In the genomic region with DNA sequence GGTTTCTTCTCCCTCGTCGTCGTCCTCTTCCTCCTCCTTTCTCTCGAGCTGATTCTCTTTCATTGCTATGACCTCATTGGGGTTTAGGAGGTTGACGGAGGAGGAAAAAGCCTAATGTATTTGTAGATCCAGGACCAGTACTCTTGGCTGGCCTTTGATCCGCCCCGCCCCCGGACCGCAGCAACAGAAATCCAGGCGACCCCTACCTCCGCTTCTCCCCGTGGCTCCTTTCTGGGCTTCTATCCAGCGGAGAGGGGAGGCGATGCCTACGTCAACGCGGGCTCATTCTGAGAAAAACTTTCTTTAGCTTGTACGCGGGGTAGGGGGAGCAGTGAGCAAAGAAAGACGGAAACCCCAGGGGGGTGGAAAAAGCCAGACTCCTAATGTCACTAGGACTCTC, we compare ENCODE assay signal across 10 cellular contexts. TPM values are rescaled to one million over a fixed set of nuclear protein-coding genes. Genes with fewer than 3 reads are reported as not detected.
DNase-seq lines count a peak whose midpoint lies in the region; ATAC-seq and TF ChIP-seq lines count a peak whose summit lies in the region.
"Had no signal": no experiment of that assay in that cellular context is flagged by ENCODE, and none has a peak within 500 bp of the region (broad histone marks: within the 10 kb centered on the region; RNA-seq: fewer than 3 reads in every experiment).

Gene TMEM196 (minus strand): TSS at position 257 of the 400 bp plus-strand sequence. CDS start 921 bp downstream, outside the sequence.

- no peaks in the 10 kb centered on the region for H3K79me2 ChIP-seq in mammary epithelial cell (ENCODE audit: insufficient read depth, low read length)

- in situ Hi-C loops in mammary epithelial cell (cut with MboI; ENCODE audit: low sequenced_read_pairs in 2 of 2), result no loop called here

- CTCF ChIA-PET in mammary epithelial cell (lab: Charles Lee; ENCODE audit: low non-redundant PET), result no interaction called here

- H3K4me1 Mint-ChIP-seq in activated T-helper 2 cell treated with anti-CD3 and anti-CD28 coated beads, Interferon-gamma antibody, Interleukin-2, Interleukin-4, amounts not matched to agents 10 μg/mL and 5 μg/mL and 100 μg/mL, durations not matched to agents 14 hours and 24 hours and 36 hours (ENCODE audit: low read depth), result peaks cover 5% of the 10 kb centered on the region

- no peak within 1 kb of the TSS for H3K9ac ChIP-seq in mammary epithelial cell (ENCODE audit: insufficient read depth, low read length)

- H3K27ac ChIP-seq in mammary epithelial cell (ENCODE audit: insufficient read depth, low read depth, low read length), result no peak within 1 kb of the TSS
- H3K27ac ChIP-seq: HL-60 had no signal

- peaks cover 6% of the 10 kb centered on the region for H3K4me1 ChIP-seq in mammary epithelial cell (ENCODE audit: insufficient read depth, low read length)

- no peaks in the 10 kb centered on the region for H3K36me3 ChIP-seq in mammary epithelial cell (ENCODE audit: insufficient read depth, low read length)
- H3K36me3 ChIP-seq in kidney epithelial cell (ENCODE audit: control insufficient read depth, insufficient read depth, low read length), result no peaks in the 10 kb centered on the region

- TF ChIP-seq CTCF in mammary epithelial cell (conservative IDR thresholded peaks at IDR 0.05 in 1 of 2, IDR thresholded peaks at IDR 0.05 in 1 of 2; ENCODE audit: extremely low read depth in 1 of 2, insufficient read depth in 1 of 2, low read depth in 1 of 2, low read length in 2 of 2) (no peak), kidney epithelial cell (IDR thresholded peaks at IDR 0.05; ENCODE audit: insufficient read depth, low read length, poor library complexity, severe bottlenecking) (no peak)

- intact Hi-C loops in mammary epithelial cell (cut with micrococcal nuclease), result no loop called here
- intact Hi-C loops in activated T-helper 2 cell treated with anti-CD3 and anti-CD28 coated beads, Interferon-gamma antibody, Interleukin-2, Interleukin-4, amounts not matched to agents 10 μg/mL and 5 μg/mL and 100 μg/mL, durations not matched to agents 14 hours and 24 hours and 36 hours (cut with micrococcal nuclease), result loop anchor here (10.0 kb wide), 2 partner anchors 659 to 1011 kb away; partner anchors contain the start of genes SP8 and TWIST1

- no peaks in the 10 kb centered on the region for H3K9me3 Mint-ChIP-seq in activated T-helper 2 cell treated with anti-CD3 and anti-CD28 coated beads, Interferon-gamma antibody, Interleukin-2, Interleukin-4, amounts not matched to agents 10 μg/mL and 5 μg/mL and 100 μg/mL, durations not matched to agents 14 hours and 24 hours and 36 hours

- no peaks in the 10 kb centered on the region for H3K36me3 Mint-ChIP-seq in activated T-helper 2 cell treated with anti-CD3 and anti-CD28 coated beads, Interferon-gamma antibody, Interleukin-2, Interleukin-4, amounts not matched to agents 10 μg/mL and 5 μg/mL and 100 μg/mL, durations not matched to agents 14 hours and 24 hours and 36 hours (ENCODE audit: low read depth)

- peak within 1 kb of the TSS; percentile 81 for H3K4me2 ChIP-seq in mammary epithelial cell (ENCODE audit: insufficient read depth, low read depth, low read length)

- H3K27ac Mint-ChIP-seq in activated T-helper 2 cell treated with anti-CD3 and anti-CD28 coated beads, Interferon-gamma antibody, Interleukin-2, Interleukin-4, amounts not matched to agents 10 μg/mL and 5 μg/mL and 100 μg/mL, durations not matched to agents 14 hours and 24 hours and 36 hours, result no peak within 1 kb of the TSS
- H3K27ac Mint-ChIP-seq: immature natural killer cell had no signal

- peak within 1 kb of the TSS; percentile 33 for H2AFZ ChIP-seq in mammary epithelial cell (ENCODE audit: low read depth, low read length)

- DNase-seq in NCI-H2227 treated with DMSO at 0.1 percent for 48 hours (lab: John Stamatoyannopoulos, UW) (peak; percentile 60), mammary epithelial cell (no peak), kidney epithelial cell (ENCODE audit: low read depth) (no peak), HT-29 (ENCODE audit: low spot score) (no peak), hippocampal formation (lab: John Stamatoyannopoulos, UW) (no peak)
- no peak for DNase-seq in stimulated activated naive CD8-positive, alpha-beta T cell treated with anti-CD3 and anti-CD28 coated beads, Interleukin-15, Interleukin-2, amounts not matched to agents 100 U/mL and 50 U/mL, for 24 hours
- no peak for DNase-seq in activated T-helper 2 cell treated with anti-CD3 and anti-CD28 coated beads, Interferon-gamma antibody, Interleukin-2, Interleukin-4, amounts not matched to agents 10 μg/mL and 5 μg/mL and 100 μg/mL, durations not matched to agents 14 hours and 24 hours and 36 hours (ENCODE audit: low spot score)
- DNase-seq: immature natural killer cell, NCI-H2171 had no signal

- 0% methylated on average over 12 of the region's 20 CpGs for WGBS in mammary epithelial cell (ENCODE audit: low coverage, missing lambda C conversion rate)

- dilution Hi-C loops in mammary epithelial cell (cut with HindIII; ENCODE audit: low sequenced_read_pairs), result loop anchor here (25.0 kb wide), 2 partner anchors 539 to 814 kb away; no protein-coding TSS in a partner anchor

- ATAC-seq in stimulated activated naive CD8-positive, alpha-beta T cell treated with anti-CD3 and anti-CD28 coated beads, Interleukin-15, Interleukin-2, amounts not matched to agents 100 U/mL and 50 U/mL, for 24 hours, result peak; percentile 19

- peaks cover 28% of the 10 kb centered on the region for H3K27me3 Mint-ChIP-seq in activated T-helper 2 cell treated with anti-CD3 and anti-CD28 coated beads, Interferon-gamma antibody, Interleukin-2, Interleukin-4, amounts not matched to agents 10 μg/mL and 5 μg/mL and 100 μg/mL, durations not matched to agents 14 hours and 24 hours and 36 hours (ENCODE audit: low read depth)

- H4K20me1 ChIP-seq in mammary epithelial cell (ENCODE audit: insufficient read depth, low read length), result no peaks in the 10 kb centered on the region

- H3K4me3 ChIP-seq in mammary epithelial cell (replicated peaks in 1 of 3; ENCODE audit: insufficient read depth in 1 of 3, low read depth in 2 of 3, low read length in 3 of 3) (peak within 1 kb of the TSS; percentile 14 to 35 (median 27)), kidney epithelial cell (ENCODE audit: low read depth, low read length) (peak within 1 kb of the TSS; percentile 47)

- peaks cover 8% of the 10 kb centered on the region for H3K27me3 ChIP-seq in mammary epithelial cell (ENCODE audit: insufficient read depth, low read length)
- H3K27me3 ChIP-seq in kidney epithelial cell (ENCODE audit: control insufficient read depth, insufficient read depth, low read length), result no peaks in the 10 kb centered on the region

- BruUV-seq in mammary epithelial cell (replicated peaks; lab: Mats Ljungman, UMichigan), result no TSS peak

- H3K4me3 Mint-ChIP-seq in activated T-helper 2 cell treated with anti-CD3 and anti-CD28 coated beads, Interferon-gamma antibody, Interleukin-2, Interleukin-4, amounts not matched to agents 10 μg/mL and 5 μg/mL and 100 μg/mL, durations not matched to agents 14 hours and 24 hours and 36 hours (ENCODE audit: low read depth), result no peak within 1 kb of the TSS

- no peaks in the 10 kb centered on the region for H3K9me3 ChIP-seq in mammary epithelial cell (replicated peaks; ENCODE audit: insufficient read depth, low read length)

RNA-seq across cellular contexts. Expression of gene TMEM196, which starts in this region (rescaled TPM):
- not detected for total RNA-seq in mammary epithelial cell
- polyA plus RNA-seq in mammary epithelial cell, result not detected
- polyA minus RNA-seq in mammary epithelial cell, result not detected
- total RNA-seq in kidney epithelial cell, result not detected in 2 replicates
- not detected in 2 replicates for total RNA-seq in HT-29 (2014; rRNA removed; shearing (Covaris generic))
- total RNA-seq in activated T-helper 2 cell treated with anti-CD3 and anti-CD28 coated beads, Interferon-gamma antibody, Interleukin-2, Interleukin-4, amounts not matched to agents 10 μg/mL and 5 μg/mL and 100 μg/mL, durations not matched to agents 14 hours and 24 hours and 36 hours, result not detected in 2 replicates
- polyA plus RNA-seq: immature natural killer cell had no signal
